Comparison of ENCODE assay signal across 28 cellular contexts in genomic region chr4:139581096-139581495, GRCh38. TPM values are rescaled to one million over a fixed set of nuclear protein-coding genes. Genes with fewer than 3 reads are reported as not detected.
DNase-seq lines count a peak whose midpoint lies in the region; TF ChIP-seq lines count a peak whose summit lies in the region.
"Had no signal": no experiment of that assay in that cellular context is flagged by ENCODE, and none has a peak within 500 bp of the region (broad histone marks: within the 10 kb centered on the region; RNA-seq: fewer than 3 reads in every experiment).

No MANE protein-coding gene starts in this region.

- H3K4me3 ChIP-seq in epithelial cell of esophagus (ENCODE audit: low read length): no peak overlapping the region
- H3K4me3 ChIP-seq: BLaER1 treated with 17β-estradiol and CSF1 and Interleukin-3, amounts not matched to agents 10 nM and 100 nM; GM23338; HAP-1; MG63 had no signal

- peak overlapping the region in 2 of 3 experiments; percentile 29 to 41 for H3K27ac Mint-ChIP-seq in nephron
- H3K27ac Mint-ChIP-seq: CD4-positive, alpha-beta T cell; GM23338; HFFc6 had no signal

- DNase-seq in HT-29 (ENCODE audit: low spot score) (peak; percentile 64), epithelial cell of esophagus (ENCODE audit: low read depth) (peak; percentile 55), ureter (ENCODE audit: low spot score) (peak; percentile 49), GF-D8 (lab: John Stamatoyannopoulos, UW) (no peak)
- DNase-seq in activated CD4-positive, alpha-beta T cell treated with anti-CD3 and anti-CD28 coated beads, Interleukin-2, amount 50 U/mL, for 48 hours: no peak
- DNase-seq in activated CD4-positive, CD25-positive, alpha-beta regulatory T cell (lab: John Stamatoyannopoulos, UW): no peak
- DNase-seq: AML-193; CD4-positive, alpha-beta T cell; GDM1; HFFc6; IMR-90; KG1; MG63; NCI-H1048; NCI-H1417; NCI-H1694; NCI-H2081; NCI-H2171 treated with DMSO at 0.1 percent for 48 hours; NCI-H345; NCI-H524 treated with DMSO at 0.1 percent for 48 hours; NCI-H82; NK-92 treated with Interleukin-12 subunit alpha and Interleukin-12 subunit beta, amount 100 ng/mL, for 24 hours; PC-3; SK-N-SH had no signal

- no peaks in the 10 kb centered on the region for H3K36me3 Mint-ChIP-seq in nephron (ENCODE audit: low read depth)

- H3K4me3 Mint-ChIP-seq in nephron: no peak overlapping the region
- H3K4me3 Mint-ChIP-seq: CD4-positive, alpha-beta T cell; GM23338; HFFc6 had no signal

- no peaks in the 10 kb centered on the region for H3K9me3 Mint-ChIP-seq in nephron
- H3K9me3 Mint-ChIP-seq: CD4-positive, alpha-beta T cell; GM23338; HFFc6 had no signal

- TF ChIP-seq CTCF in epithelial cell of esophagus (IDR thresholded peaks at IDR 0.05; ENCODE audit: insufficient read depth, low read depth, low read length, missing control alignments) (no peak), nephron (IDR thresholded peaks at IDR 0.05; ENCODE audit: unreplicated experiment in 3 of 3) (no peak)

- H3K27me3 Mint-ChIP-seq in nephron (ENCODE audit: low read depth): peaks cover 6% of the 10 kb centered on the region

- H3K4me1 Mint-ChIP-seq in nephron: peaks cover 52% of the 10 kb centered on the region

RNA-seq across cellular contexts. Expression of gene SETD7, which starts 25.1 kb away (rescaled TPM):
- 30.5 and 30.8 TPM in 2 replicates for total RNA-seq in HT-29 (2014; rRNA removed; shearing (Covaris generic))
- total RNA-seq in ureter: 34.9 TPM

Comparison
In these comparisons a context has a peak if more than half of its experiments do, and no peak if none do; other contexts are left out.
1. DNase-seq: peak in HT-29 (single experiment), epithelial cell of esophagus (single experiment) and ureter (single experiment); none in activated CD4-positive, alpha-beta T cell treated with anti-CD3 and anti-CD28 coated beads, Interleukin-2, amount 50 U/mL, for 48 hours (0 of 2), GF-D8 (single experiment) and activated CD4-positive, CD25-positive, alpha-beta regulatory T cell (0 of 4).